In genomic region chr11:34610324-34611041, GRCh38 we compare ENCODE assay signal across 1 cellular context.
TF ChIP-seq lines count a peak whose summit lies in the region.

No MANE protein-coding gene starts in this region.

TF ChIP-seq in A549, 52 proteins besides CTCF, POLR2A, EP300 and RAD21 (continued from another document):
- no peak for TF ChIP-seq REST (IDR thresholded peaks at IDR 0.05)
- TF ChIP-seq SMC3 (IDR thresholded peaks at IDR 0.05) = no peak
- no peak for TF ChIP-seq HEYL (CRISPR knock-in tag; IDR thresholded peaks at IDR 0.05)
- no peak for TF ChIP-seq HDAC2 (IDR thresholded peaks at IDR 0.05)
